ENCODE assay signal across 8 cellular contexts in genomic region chr12:28066879-28067278, GRCh38.
"Had no signal": no experiment of that assay in that cellular context is flagged by ENCODE, and none has a peak within 500 bp of the region (broad histone marks: within the 10 kb centered on the region; RNA-seq: fewer than 3 reads in every experiment).

No MANE protein-coding gene starts in this region.

- ATAC-seq: GM23338, HCT116, K562 had no signal

- H3K4me3 Mint-ChIP-seq: GM23338, HFFc6 had no signal

- H3K9me3 Mint-ChIP-seq: GM23338 had no signal

- H3K9me3 ChIP-seq: HAP-1 had no signal

- DNase-seq: H7, HFFc6, IMR-90, KG1 had no signal

- H3K36me3 ChIP-seq: HAP-1 had no signal

- H3K4me1 ChIP-seq: HAP-1 had no signal

- H3K27ac Mint-ChIP-seq: GM23338, HFFc6 had no signal

- H3K4me3 ChIP-seq: GM23338, HAP-1, K562 had no signal

- H3K4me2 ChIP-seq: GM23338 had no signal

- H2AFZ ChIP-seq: GM23338 had no signal
